ENCODE assay signal across 16 cellular contexts in genomic region chr6:21103626-21104224, GRCh38.
DNase-seq lines count a peak whose midpoint lies in the region; ATAC-seq, FAIRE-seq and TF ChIP-seq lines count a peak whose summit lies in the region.
"Had no signal": no experiment of that assay in that cellular context is flagged by ENCODE, and none has a peak within 500 bp of the region (broad histone marks: within the 10 kb centered on the region; RNA-seq: fewer than 3 reads in every experiment).

No MANE protein-coding gene starts in this region.

- WGBS in urinary bladder = 58% methylated on average over 4 of the region's 4 CpGs

- H3K4me2 ChIP-seq in PC-3 (ENCODE audit: low read length) = peak overlapping the region; percentile 32

- no peak overlapping the region for H2AFZ ChIP-seq in PC-3 (ENCODE audit: low read length)

- H3K27ac ChIP-seq in PC-3 (ENCODE audit: low read length) = peak overlapping the region; percentile 56
- H3K27ac ChIP-seq in urinary bladder (ENCODE audit: low read depth) = peak overlapping the region; percentile 10
- H3K27ac ChIP-seq: cardiac muscle cell, foreskin keratinocyte had no signal

- FAIRE-seq in islet of Langerhans (lab: Jason Lieb, UNC) = peak; percentile 9

- peak; percentile 91 for DNase-seq in NCI-H510A treated with DMSO at 0.1 percent for 48 hours (lab: John Stamatoyannopoulos, UW)
- DNase-seq in NCI-H510A (lab: John Stamatoyannopoulos, UW) = no peak
- DNase-seq in PC-3 = peak; percentile 72
- DNase-seq: activated CD4-positive, alpha-beta T cell treated with anti-CD3 and anti-CD28 coated beads for 1 hour; activated CD8-positive, alpha-beta memory T cell treated with anti-CD3 and anti-CD28 coated beads, Interleukin-2, amount 50 U/mL, for 48 hours; activated naive CD4-positive, alpha-beta T cell treated with anti-CD3 and anti-CD28 coated beads for 36 hours; CD8-positive, alpha-beta T cell; GF-D8; T-helper 17 cell had no signal

- no peaks in the 10 kb centered on the region for H3K9me2 ChIP-seq in PC-3 (replicated peaks; ENCODE audit: low read length)

- no peaks in the 10 kb centered on the region for H4K20me1 ChIP-seq in PC-3 (ENCODE audit: low read length)

- intact Hi-C loops in PC-3 (cut with micrococcal nuclease) = loop anchor here (10.0 kb wide), 1 partner anchor 49 kb away; no protein-coding TSS in a partner anchor

- no peaks in the 10 kb centered on the region for H3K79me2 ChIP-seq in PC-3 (ENCODE audit: low read length)

- peak; percentile 81 for ATAC-seq in PC-3
- ATAC-seq in GM18520 (IDR thresholded peaks at IDR 0.05; ENCODE audit: unreplicated experiment) = no peak
- ATAC-seq in GM19455 (IDR thresholded peaks at IDR 0.05; ENCODE audit: unreplicated experiment) = no peak
- ATAC-seq in HG03432 (IDR thresholded peaks at IDR 0.05; ENCODE audit: unreplicated experiment) = no peak
- ATAC-seq: CD8-positive, alpha-beta T cell; foreskin keratinocyte; T-helper 17 cell had no signal

- H3K4me1 ChIP-seq in PC-3 (ENCODE audit: insufficient read depth, low read length) (peaks cover 26% of the 10 kb centered on the region), urinary bladder (ENCODE audit: insufficient read depth) (no peaks in the 10 kb centered on the region)
- H3K4me1 ChIP-seq: foreskin keratinocyte had no signal

- H3K4me3 ChIP-seq in PC-3 (ENCODE audit: low read length) (no peak overlapping the region), urinary bladder (ENCODE audit: low read depth, low read length) (no peak overlapping the region)
- H3K4me3 ChIP-seq: cardiac muscle cell had no signal

- no peak for TF ChIP-seq CTCF in PC-3 (conservative IDR thresholded peaks at IDR 0.05; ENCODE audit: low read depth, low read length)

- CTCF ChIA-PET in PC-3 (lab: Charles Lee) = no interaction called here

- H3K9me3 ChIP-seq in PC-3 (ENCODE audit: low read length) = no peaks in the 10 kb centered on the region

- no peaks in the 10 kb centered on the region for H3F3A ChIP-seq in PC-3 (ENCODE audit: low read length, unreplicated experiment)

- H3K27me3 ChIP-seq in PC-3 (ENCODE audit: low read length) = no peaks in the 10 kb centered on the region
- H3K27me3 ChIP-seq: cardiac muscle cell had no signal

- no TSS peak for BruUV-seq in PC-3 (replicated peaks; lab: Mats Ljungman, UMichigan)

- POLR2A ChIA-PET in PC-3 (lab: Charles Lee; ENCODE audit: unreplicated experiment) = interaction anchor here (0.6 to 0.7 kb wide), 3 partner anchors 75 to 989 kb away, joined by 3 to 5 read pairs (median 3); no protein-coding TSS in a partner anchor

- H3K36me3 ChIP-seq in PC-3 (ENCODE audit: low read depth, low read length) (no peaks in the 10 kb centered on the region), urinary bladder (ENCODE audit: insufficient read depth) (no peaks in the 10 kb centered on the region)
- H3K36me3 ChIP-seq: cardiac muscle cell had no signal

- H3K9ac ChIP-seq in PC-3 (ENCODE audit: low read length) = no peak overlapping the region
